ENCODE assay signal across 1 cellular context in the genomic region with DNA sequence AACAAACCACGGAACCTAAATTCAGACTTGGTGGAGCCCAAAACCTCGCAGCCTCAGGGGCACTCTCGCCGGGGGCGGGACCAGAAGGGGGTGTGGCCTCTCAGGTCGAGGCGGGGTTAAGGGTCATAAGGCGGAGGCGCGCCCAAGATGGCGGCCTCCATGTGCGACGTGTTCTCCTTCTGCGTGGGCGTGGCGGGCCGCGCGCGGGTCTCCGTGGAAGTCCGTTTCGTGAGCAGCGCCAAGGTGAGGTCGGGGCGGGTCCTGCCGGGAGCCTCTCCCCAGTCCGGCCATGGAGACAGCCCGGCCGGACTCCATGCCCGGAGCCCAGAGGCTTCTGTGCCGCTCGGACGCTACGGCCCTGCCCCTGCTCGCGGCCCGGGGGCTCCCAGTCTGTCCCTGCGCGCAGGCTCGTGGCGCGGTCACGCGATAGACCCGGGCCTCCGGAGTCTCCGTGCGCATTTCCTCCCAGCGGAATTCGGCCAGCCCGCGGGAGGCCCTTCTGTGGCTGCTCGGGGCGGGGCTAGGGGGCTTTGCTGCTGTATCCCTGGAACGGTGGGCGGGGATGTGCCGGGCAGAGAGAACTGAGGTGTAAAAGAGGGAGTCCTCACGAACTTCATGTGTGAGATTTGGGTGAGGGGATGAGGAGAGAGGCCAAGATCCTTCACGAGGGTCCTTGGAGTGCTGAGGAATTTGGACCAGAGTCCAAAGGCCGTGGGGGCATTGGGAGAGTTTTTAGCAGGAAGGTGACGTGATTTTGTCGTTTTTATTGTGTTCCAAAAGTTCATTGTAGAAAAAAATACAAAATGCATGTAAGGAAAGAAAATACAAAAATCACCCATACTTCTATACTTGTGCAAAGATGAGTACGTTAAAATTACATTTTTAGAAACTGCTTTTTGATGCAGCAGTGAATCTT.
TF ChIP-seq lines count a peak whose summit lies in the region.

A gene (plus strand): TSS at position 126 of the 916 bp plus-strand sequence. CDS start 22 bp downstream, at position 148.

TF ChIP-seq in HepG2, 621 proteins besides CTCF, POLR2A, EP300 and RAD21 (continued from another document and continues in another):
- TF ChIP-seq, protein P1, sequence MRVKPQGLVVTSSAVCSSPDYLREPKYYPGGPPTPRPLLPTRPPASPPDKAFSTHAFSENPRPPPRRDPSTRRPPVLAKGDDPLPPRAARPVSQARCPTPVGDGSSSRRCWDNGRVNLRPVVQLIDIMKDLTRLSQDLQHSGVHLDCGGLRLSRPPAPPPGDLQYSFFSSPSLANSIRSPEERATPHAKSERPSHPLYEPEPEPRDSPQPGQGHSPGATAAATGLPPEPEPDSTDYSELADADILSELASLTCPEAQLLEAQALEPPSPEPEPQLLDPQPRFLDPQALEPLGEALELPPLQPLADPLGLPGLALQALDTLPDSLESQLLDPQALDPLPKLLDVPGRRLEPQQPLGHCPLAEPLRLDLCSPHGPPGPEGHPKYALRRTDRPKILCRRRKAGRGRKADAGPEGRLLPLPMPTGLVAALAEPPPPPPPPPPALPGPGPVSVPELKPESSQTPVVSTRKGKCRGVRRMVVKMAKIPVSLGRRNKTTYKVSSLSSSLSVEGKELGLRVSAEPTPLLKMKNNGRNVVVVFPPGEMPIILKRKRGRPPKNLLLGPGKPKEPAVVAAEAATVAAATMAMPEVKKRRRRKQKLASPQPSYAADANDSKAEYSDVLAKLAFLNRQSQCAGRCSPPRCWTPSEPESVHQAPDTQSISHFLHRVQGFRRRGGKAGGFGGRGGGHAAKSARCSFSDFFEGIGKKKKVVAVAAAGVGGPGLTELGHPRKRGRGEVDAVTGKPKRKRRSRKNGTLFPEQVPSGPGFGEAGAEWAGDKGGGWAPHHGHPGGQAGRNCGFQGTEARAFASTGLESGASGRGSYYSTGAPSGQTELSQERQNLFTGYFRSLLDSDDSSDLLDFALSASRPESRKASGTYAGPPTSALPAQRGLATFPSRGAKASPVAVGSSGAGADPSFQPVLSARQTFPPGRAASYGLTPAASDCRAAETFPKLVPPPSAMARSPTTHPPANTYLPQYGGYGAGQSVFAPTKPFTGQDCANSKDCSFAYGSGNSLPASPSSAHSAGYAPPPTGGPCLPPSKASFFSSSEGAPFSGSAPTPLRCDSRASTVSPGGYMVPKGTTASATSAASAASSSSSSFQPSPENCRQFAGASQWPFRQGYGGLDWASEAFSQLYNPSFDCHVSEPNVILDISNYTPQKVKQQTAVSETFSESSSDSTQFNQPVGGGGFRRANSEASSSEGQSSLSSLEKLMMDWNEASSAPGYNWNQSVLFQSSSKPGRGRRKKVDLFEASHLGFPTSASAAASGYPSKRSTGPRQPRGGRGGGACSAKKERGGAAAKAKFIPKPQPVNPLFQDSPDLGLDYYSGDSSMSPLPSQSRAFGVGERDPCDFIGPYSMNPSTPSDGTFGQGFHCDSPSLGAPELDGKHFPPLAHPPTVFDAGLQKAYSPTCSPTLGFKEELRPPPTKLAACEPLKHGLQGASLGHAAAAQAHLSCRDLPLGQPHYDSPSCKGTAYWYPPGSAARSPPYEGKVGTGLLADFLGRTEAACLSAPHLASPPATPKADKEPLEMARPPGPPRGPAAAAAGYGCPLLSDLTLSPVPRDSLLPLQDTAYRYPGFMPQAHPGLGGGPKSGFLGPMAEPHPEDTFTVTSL (CRISPR knock-in tag; IDR thresholded peaks at IDR 0.05; ENCODE audit: borderline replicate concordance): peak; percentile 56; the same call in 1 of the 2 replicates
- TF ChIP-seq POLR2G (IDR thresholded peaks at IDR 0.05; ENCODE audit: low read depth, low read length) (peak; percentile 89), ZBTB20 (CRISPR knock-in tag; IDR thresholded peaks at IDR 0.05; ENCODE audit: borderline replicate concordance, low read depth) (peak; percentile 20; the same call in 1 of the 2 replicates), ZNF629 (CRISPR knock-in tag; conservative IDR thresholded peaks at IDR 0.05) (no peak), ATAD3A (CRISPR knock-in tag; IDR thresholded peaks at IDR 0.05) (no peak), ISL2 (CRISPR knock-in tag; IDR thresholded peaks at IDR 0.05) (peak; percentile 66; the same call in 1 of the 2 replicates), NCOA5 (CRISPR knock-in tag; IDR thresholded peaks at IDR 0.05) (no peak), ZNF839 (CRISPR knock-in tag; IDR thresholded peaks at IDR 0.05; ENCODE audit: borderline replicate concordance) (0 out of 2 replicates have a peak, but pooled peaks have one; percentile 58), MED1 (CRISPR knock-in tag; IDR thresholded peaks at IDR 0.05) (no peak; the same call in 1 of the 2 replicates), ZSCAN29 (CRISPR knock-in tag; conservative IDR thresholded peaks at IDR 0.05) (0 out of 2 replicates have a peak, but pooled peaks have one; percentile 12), NFYB (CRISPR knock-in tag; IDR thresholded peaks at IDR 0.05) (peak; percentile 34), KDM5B (CRISPR knock-in tag; IDR thresholded peaks at IDR 0.05; ENCODE audit: borderline replicate concordance) (peak; percentile 87; the same call in 1 of the 2 replicates), ZNF225 (CRISPR knock-in tag; IDR thresholded peaks at IDR 0.05) (0 out of 2 replicates have a peak, but pooled peaks have one; percentile 66), TBX2 (CRISPR knock-in tag; IDR thresholded peaks at IDR 0.05; ENCODE audit: borderline replicate concordance) (peak; percentile 70; the same call in 1 of the 2 replicates), XBP1 (CRISPR knock-in tag; IDR thresholded peaks at IDR 0.05) (no peak), KLF12 (CRISPR knock-in tag; IDR thresholded peaks at IDR 0.05; ENCODE audit: borderline replicate concordance) (peak; percentile 92; the same call in 1 of the 2 replicates), NBN (conservative IDR thresholded peaks at IDR 0.05) (no peak), ZNF432 (CRISPR knock-in tag; IDR thresholded peaks at IDR 0.05; ENCODE audit: borderline replicate concordance) (no peak), NFKB2 (CRISPR knock-in tag; IDR thresholded peaks at IDR 0.05; ENCODE audit: borderline replicate concordance) (peak; percentile 71; the same call in 1 of the 2 replicates), NR2F6 (IDR thresholded peaks at IDR 0.05) (peak; percentile 80), NR2F6 (CRISPR knock-in tag; IDR thresholded peaks at IDR 0.05) (peak; percentile 90), RBAK (CRISPR knock-in tag; IDR thresholded peaks at IDR 0.05) (no peak), ZBTB3 (CRISPR knock-in tag; IDR thresholded peaks at IDR 0.05; ENCODE audit: borderline replicate concordance, low read depth) (no peak), CC2D1A (CRISPR knock-in tag; IDR thresholded peaks at IDR 0.05) (no peak), SP5 (CRISPR knock-in tag; IDR thresholded peaks at IDR 0.05; ENCODE audit: borderline replicate concordance, low read depth) (peak; percentile 65), REXO4 (CRISPR knock-in tag; IDR thresholded peaks at IDR 0.05; ENCODE audit: borderline replicate concordance) (0 out of 2 replicates have a peak, but pooled peaks have one; percentile 64), CBX5 (CRISPR knock-in tag; IDR thresholded peaks at IDR 0.05; ENCODE audit: borderline replicate concordance) (no peak)
- TF ChIP-seq, protein P2, sequence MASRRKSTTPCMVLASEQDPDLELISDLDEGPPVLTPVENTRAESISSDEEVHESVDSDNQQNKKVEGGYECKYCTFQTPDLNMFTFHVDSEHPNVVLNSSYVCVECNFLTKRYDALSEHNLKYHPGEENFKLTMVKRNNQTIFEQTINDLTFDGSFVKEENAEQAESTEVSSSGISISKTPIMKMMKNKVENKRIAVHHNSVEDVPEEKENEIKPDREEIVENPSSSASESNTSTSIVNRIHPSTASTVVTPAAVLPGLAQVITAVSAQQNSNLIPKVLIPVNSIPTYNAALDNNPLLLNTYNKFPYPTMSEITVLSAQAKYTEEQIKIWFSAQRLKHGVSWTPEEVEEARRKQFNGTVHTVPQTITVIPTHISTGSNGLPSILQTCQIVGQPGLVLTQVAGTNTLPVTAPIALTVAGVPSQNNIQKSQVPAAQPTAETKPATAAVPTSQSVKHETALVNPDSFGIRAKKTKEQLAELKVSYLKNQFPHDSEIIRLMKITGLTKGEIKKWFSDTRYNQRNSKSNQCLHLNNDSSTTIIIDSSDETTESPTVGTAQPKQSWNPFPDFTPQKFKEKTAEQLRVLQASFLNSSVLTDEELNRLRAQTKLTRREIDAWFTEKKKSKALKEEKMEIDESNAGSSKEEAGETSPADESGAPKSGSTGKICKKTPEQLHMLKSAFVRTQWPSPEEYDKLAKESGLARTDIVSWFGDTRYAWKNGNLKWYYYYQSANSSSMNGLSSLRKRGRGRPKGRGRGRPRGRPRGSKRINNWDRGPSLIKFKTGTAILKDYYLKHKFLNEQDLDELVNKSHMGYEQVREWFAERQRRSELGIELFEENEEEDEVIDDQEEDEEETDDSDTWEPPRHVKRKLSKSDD (CRISPR knock-in tag; IDR thresholded peaks at IDR 0.05; ENCODE audit: low read depth): peak; percentile 74
- TF ChIP-seq, protein P3, sequence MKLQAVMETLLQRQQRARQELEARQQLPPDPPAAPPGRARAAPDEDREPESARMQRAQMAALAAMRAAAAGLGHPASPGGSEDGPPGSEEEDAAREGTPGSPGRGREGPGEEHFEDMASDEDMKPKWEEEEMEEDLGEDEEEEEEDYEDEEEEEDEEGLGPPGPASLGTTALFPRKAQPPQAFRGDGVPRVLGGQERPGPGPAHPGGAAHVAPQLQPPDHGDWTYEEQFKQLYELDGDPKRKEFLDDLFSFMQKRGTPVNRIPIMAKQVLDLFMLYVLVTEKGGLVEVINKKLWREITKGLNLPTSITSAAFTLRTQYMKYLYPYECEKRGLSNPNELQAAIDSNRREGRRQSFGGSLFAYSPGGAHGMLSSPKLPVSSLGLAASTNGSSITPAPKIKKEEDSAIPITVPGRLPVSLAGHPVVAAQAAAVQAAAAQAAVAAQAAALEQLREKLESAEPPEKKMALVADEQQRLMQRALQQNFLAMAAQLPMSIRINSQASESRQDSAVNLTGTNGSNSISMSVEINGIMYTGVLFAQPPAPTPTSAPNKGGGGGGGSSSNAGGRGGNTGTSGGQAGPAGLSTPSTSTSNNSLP (IDR thresholded peaks at IDR 0.05; ENCODE audit: low read depth, low read length): no peak
- TF ChIP-seq, protein P4, sequence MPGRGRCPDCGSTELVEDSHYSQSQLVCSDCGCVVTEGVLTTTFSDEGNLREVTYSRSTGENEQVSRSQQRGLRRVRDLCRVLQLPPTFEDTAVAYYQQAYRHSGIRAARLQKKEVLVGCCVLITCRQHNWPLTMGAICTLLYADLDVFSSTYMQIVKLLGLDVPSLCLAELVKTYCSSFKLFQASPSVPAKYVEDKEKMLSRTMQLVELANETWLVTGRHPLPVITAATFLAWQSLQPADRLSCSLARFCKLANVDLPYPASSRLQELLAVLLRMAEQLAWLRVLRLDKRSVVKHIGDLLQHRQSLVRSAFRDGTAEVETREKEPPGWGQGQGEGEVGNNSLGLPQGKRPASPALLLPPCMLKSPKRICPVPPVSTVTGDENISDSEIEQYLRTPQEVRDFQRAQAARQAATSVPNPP (CRISPR knock-in tag; IDR thresholded peaks at IDR 0.05): no peak
- TF ChIP-seq, protein P5, sequence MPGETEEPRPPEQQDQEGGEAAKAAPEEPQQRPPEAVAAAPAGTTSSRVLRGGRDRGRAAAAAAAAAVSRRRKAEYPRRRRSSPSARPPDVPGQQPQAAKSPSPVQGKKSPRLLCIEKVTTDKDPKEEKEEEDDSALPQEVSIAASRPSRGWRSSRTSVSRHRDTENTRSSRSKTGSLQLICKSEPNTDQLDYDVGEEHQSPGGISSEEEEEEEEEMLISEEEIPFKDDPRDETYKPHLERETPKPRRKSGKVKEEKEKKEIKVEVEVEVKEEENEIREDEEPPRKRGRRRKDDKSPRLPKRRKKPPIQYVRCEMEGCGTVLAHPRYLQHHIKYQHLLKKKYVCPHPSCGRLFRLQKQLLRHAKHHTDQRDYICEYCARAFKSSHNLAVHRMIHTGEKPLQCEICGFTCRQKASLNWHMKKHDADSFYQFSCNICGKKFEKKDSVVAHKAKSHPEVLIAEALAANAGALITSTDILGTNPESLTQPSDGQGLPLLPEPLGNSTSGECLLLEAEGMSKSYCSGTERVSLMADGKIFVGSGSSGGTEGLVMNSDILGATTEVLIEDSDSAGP (CRISPR knock-in tag; IDR thresholded peaks at IDR 0.05; ENCODE audit: borderline replicate concordance): peak; percentile 91
- TF ChIP-seq, protein P6, sequence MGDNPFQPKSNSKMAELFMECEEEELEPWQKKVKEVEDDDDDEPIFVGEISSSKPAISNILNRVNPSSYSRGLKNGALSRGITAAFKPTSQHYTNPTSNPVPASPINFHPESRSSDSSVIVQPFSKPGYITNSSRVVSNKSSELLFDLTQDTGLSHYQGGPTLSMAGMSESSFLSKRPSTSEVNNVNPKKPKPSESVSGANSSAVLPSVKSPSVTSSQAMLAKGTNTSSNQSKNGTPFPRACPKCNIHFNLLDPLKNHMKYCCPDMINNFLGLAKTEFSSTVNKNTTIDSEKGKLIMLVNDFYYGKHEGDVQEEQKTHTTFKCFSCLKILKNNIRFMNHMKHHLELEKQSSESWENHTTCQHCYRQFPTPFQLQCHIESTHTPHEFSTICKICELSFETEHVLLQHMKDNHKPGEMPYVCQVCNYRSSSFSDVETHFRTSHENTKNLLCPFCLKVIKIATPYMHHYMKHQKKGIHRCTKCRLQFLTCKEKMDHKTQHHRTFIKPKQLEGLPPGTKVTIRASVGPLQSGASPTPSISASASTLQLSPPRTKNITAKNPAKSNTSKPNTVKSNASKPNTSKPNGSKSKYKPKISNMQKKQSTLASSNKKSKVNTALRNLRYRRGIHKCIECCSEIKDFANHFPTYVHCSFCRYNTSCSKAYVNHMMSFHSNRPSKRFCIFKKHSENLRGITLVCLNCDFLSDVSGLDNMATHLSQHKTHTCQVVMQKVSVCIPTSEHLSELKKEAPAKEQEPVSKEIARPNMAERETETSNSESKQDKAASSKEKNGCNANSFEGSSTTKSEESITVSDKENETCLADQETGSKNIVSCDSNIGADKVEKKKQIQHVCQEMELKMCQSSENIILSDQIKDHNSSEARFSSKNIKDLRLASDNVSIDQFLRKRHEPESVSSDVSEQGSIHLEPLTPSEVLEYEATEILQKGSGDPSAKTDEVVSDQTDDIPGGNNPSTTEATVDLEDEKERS (CRISPR knock-in tag; IDR thresholded peaks at IDR 0.05): peak; percentile 88
- TF ChIP-seq, protein P7, sequence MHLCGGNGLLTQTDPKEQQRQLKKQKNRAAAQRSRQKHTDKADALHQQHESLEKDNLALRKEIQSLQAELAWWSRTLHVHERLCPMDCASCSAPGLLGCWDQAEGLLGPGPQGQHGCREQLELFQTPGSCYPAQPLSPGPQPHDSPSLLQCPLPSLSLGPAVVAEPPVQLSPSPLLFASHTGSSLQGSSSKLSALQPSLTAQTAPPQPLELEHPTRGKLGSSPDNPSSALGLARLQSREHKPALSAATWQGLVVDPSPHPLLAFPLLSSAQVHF (CRISPR knock-in tag; IDR thresholded peaks at IDR 0.05): 0 out of 2 replicates have a peak, but pooled peaks have one; percentile 26
